ENCODE assay signal across 8 cellular contexts in genomic region chr12:53508534-53509199, GRCh38. TPM values are rescaled to one million over a fixed set of nuclear protein-coding genes. Genes with fewer than 3 reads are reported as not detected.
DNase-seq lines count a peak whose midpoint lies in the region; ATAC-seq and TF ChIP-seq lines count a peak whose summit lies in the region.

No MANE protein-coding gene starts in this region.

- H2AFZ ChIP-seq in KMS-11 (ENCODE audit: low read depth), result peak overlapping the region; percentile 40

- peak overlapping the region; percentile 4; the same call in 1 of the 2 replicates for H3K27ac ChIP-seq in KMS-11

- peaks cover 11% of the 10 kb centered on the region for H3K4me1 ChIP-seq in KMS-11 (ENCODE audit: low read depth, poor library complexity, severe bottlenecking)

- peak overlapping the region; percentile 50 to 56 for H3K27ac Mint-ChIP-seq in natural killer cell treated with Interleukin-12 subunit alpha and Interleukin-12 subunit beta and Interleukin-15 and Interleukin-18, amount 100 ng/mL, for 72 hours
- H3K27ac Mint-ChIP-seq in stimulated activated naive CD8-positive, alpha-beta T cell treated with anti-CD3 and anti-CD28 coated beads, Interleukin-15, Interleukin-2, amounts not matched to agents 100 ng/mL and 50 ng/mL, for 24 hours, result peak overlapping the region; percentile 26

- H3K27me3 Mint-ChIP-seq in natural killer cell treated with Interleukin-12 subunit alpha and Interleukin-12 subunit beta and Interleukin-15 and Interleukin-18, amount 100 ng/mL, for 72 hours, result no peaks in the 10 kb centered on the region
- H3K27me3 Mint-ChIP-seq in stimulated activated naive CD8-positive, alpha-beta T cell treated with anti-CD3 and anti-CD28 coated beads, Interleukin-15, Interleukin-2, amounts not matched to agents 100 ng/mL and 50 ng/mL, for 24 hours, result no peaks in the 10 kb centered on the region

- DNase-seq in DMS79 treated with DMSO at 0.1 percent for 48 hours (lab: John Stamatoyannopoulos, UW) (peak; percentile 30), activated T-cell treated with anti-CD3 and anti-CD28 coated beads for 48 hours (ENCODE audit: low read depth) (peak; percentile 80)
- DNase-seq in natural killer cell treated with Interleukin-12 subunit alpha and Interleukin-12 subunit beta and Interleukin-15 and Interleukin-18, amount 100 ng/mL, for 72 hours (ENCODE audit: low spot score), result peak; percentile 86

- TF ChIP-seq CTCF in KMS-11 (conservative IDR thresholded peaks at IDR 0.05; ENCODE audit: low read depth, low read length), result peak; percentile 100

- H4K20me1 ChIP-seq in KMS-11 (ENCODE audit: insufficient read depth), result no peaks in the 10 kb centered on the region

- H3K36me3 Mint-ChIP-seq in natural killer cell treated with Interleukin-12 subunit alpha and Interleukin-12 subunit beta and Interleukin-15 and Interleukin-18, amount 100 ng/mL, for 72 hours, result no peaks in the 10 kb centered on the region
- H3K36me3 Mint-ChIP-seq in stimulated activated naive CD8-positive, alpha-beta T cell treated with anti-CD3 and anti-CD28 coated beads, Interleukin-15, Interleukin-2, amounts not matched to agents 100 ng/mL and 50 ng/mL, for 24 hours (ENCODE audit: low read depth), result peaks cover 13% of the 10 kb centered on the region

- peak overlapping the region; percentile 14; the same call in 1 of the 2 replicates for H3K4me2 ChIP-seq in KMS-11

- no peaks in the 10 kb centered on the region; the same call in 1 of the 2 replicates for H3K36me3 ChIP-seq in KMS-11 (ENCODE audit: insufficient read depth)

- no peak overlapping the region for H3K4me3 Mint-ChIP-seq in natural killer cell treated with Interleukin-12 subunit alpha and Interleukin-12 subunit beta and Interleukin-15 and Interleukin-18, amount 100 ng/mL, for 72 hours
- no peak overlapping the region for H3K4me3 Mint-ChIP-seq in stimulated activated naive CD8-positive, alpha-beta T cell treated with anti-CD3 and anti-CD28 coated beads, Interleukin-15, Interleukin-2, amounts not matched to agents 100 ng/mL and 50 ng/mL, for 24 hours

- H3K4me1 Mint-ChIP-seq in natural killer cell treated with Interleukin-12 subunit alpha and Interleukin-12 subunit beta and Interleukin-15 and Interleukin-18, amount 100 ng/mL, for 72 hours (ENCODE audit: low read depth in 2 of 2), result peaks cover 6 to 7% of the 10 kb centered on the region in 2 donors
- peaks cover 5% of the 10 kb centered on the region for H3K4me1 Mint-ChIP-seq in stimulated activated naive CD8-positive, alpha-beta T cell treated with anti-CD3 and anti-CD28 coated beads, Interleukin-15, Interleukin-2, amounts not matched to agents 100 ng/mL and 50 ng/mL, for 24 hours (ENCODE audit: low read depth)

- no peaks in the 10 kb centered on the region for H3K27me3 ChIP-seq in KMS-11 (ENCODE audit: insufficient read depth, low read depth)

- ATAC-seq in GM21723 (IDR thresholded peaks at IDR 0.05; ENCODE audit: unreplicated experiment) (peak; percentile 87), esophagus mucosa (peak; percentile 79)
- peak; percentile 93 to 94 for ATAC-seq in natural killer cell treated with Interleukin-12 subunit alpha and Interleukin-12 subunit beta and Interleukin-15 and Interleukin-18, amount 100 ng/mL, for 72 hours

- H3K79me2 ChIP-seq in KMS-11 (ENCODE audit: insufficient read depth, low read depth), result 0 out of 2 replicates have a peak, but pooled peaks cover 1% of the 10 kb centered on the region

- H3K4me3 ChIP-seq in KMS-11 (IDR thresholded peaks at IDR 0.05; ENCODE audit: insufficient read depth, low read depth, low read length), result no peak overlapping the region

- no peaks in the 10 kb centered on the region for H3K9me3 Mint-ChIP-seq in natural killer cell treated with Interleukin-12 subunit alpha and Interleukin-12 subunit beta and Interleukin-15 and Interleukin-18, amount 100 ng/mL, for 72 hours
- H3K9me3 Mint-ChIP-seq in stimulated activated naive CD8-positive, alpha-beta T cell treated with anti-CD3 and anti-CD28 coated beads, Interleukin-15, Interleukin-2, amounts not matched to agents 100 ng/mL and 50 ng/mL, for 24 hours, result no peaks in the 10 kb centered on the region

- H3K9ac ChIP-seq in KMS-11, result no peak overlapping the region

TF ChIP-seq in PFSK-1, 5 proteins besides CTCF, POLR2A, EP300 and RAD21:
- TF ChIP-seq SIN3A (IDR thresholded peaks at IDR 0.05; ENCODE audit: borderline replicate concordance, insufficient read depth, low read length) (no peak), POLR2AphosphoS5 (IDR thresholded peaks at IDR 0.05; ENCODE audit: low read depth, low read length) (0 out of 2 replicates have a peak, but pooled peaks have one; percentile 10)

RNA-seq across cellular contexts. Expression of gene NPFF, which starts 1.4 kb away (rescaled TPM):
- 1.1 TPM for polyA plus RNA-seq in PFSK-1 (2012; ENCODE audit: insufficient read length, low read depth)
- not detected for total RNA-seq in esophagus mucosa
- 1 to 10 TPM in 1 of 2 donors, not detected in 1; 1.9 TPM for total RNA-seq in natural killer cell treated with Interleukin-12 subunit alpha and Interleukin-12 subunit beta and Interleukin-15 and Interleukin-18, amount 100 ng/mL, for 72 hours

RNA-seq across cellular contexts. Expression of gene TARBP2, which starts 7.6 kb away (rescaled TPM):
- polyA plus RNA-seq in PFSK-1 (2012; ENCODE audit: insufficient read length, low read depth), result 65.6 TPM
- total RNA-seq in esophagus mucosa, result 19.3 TPM
- total RNA-seq in natural killer cell treated with Interleukin-12 subunit alpha and Interleukin-12 subunit beta and Interleukin-15 and Interleukin-18, amount 100 ng/mL, for 72 hours, result 10 to 100 TPM; 33.8 to 56.7 TPM

RNA-seq across cellular contexts. Expression of gene MAP3K12, which starts 9.4 kb away (rescaled TPM):
- 30.7 TPM for polyA plus RNA-seq in PFSK-1 (2012; ENCODE audit: insufficient read length, low read depth)
- total RNA-seq in esophagus mucosa, result 2.0 TPM
- total RNA-seq in natural killer cell treated with Interleukin-12 subunit alpha and Interleukin-12 subunit beta and Interleukin-15 and Interleukin-18, amount 100 ng/mL, for 72 hours, result 10 to 100 TPM; 13.1 to 13.3 TPM

RNA-seq across cellular contexts. Expression of gene PCBP2, which starts 56.8 kb away (rescaled TPM):
- 738 TPM for polyA plus RNA-seq in PFSK-1 (2012; ENCODE audit: insufficient read length, low read depth)
- 493 TPM for total RNA-seq in esophagus mucosa
- total RNA-seq in natural killer cell treated with Interleukin-12 subunit alpha and Interleukin-12 subunit beta and Interleukin-15 and Interleukin-18, amount 100 ng/mL, for 72 hours, result 100 to 1,000 TPM; 641 to 747 TPM

Comparison
In these comparisons a context has a peak if more than half of its experiments do, and no peak if none do; other contexts are left out.
1. DNase-seq: peak in every context shown above with its lines; median percentile 86 in natural killer cell treated with Interleukin-12 subunit alpha and Interleukin-12 subunit beta and Interleukin-15 and Interleukin-18, amount 100 ng/mL, for 72 hours; 80 in activated T-cell treated with anti-CD3 and anti-CD28 coated beads for 48 hours; 30 in DMS79 treated with DMSO at 0.1 percent for 48 hours.